Comparison of ENCODE assay signal across 1 cellular context in genomic region chr7:154902600-154903082, GRCh38.
TF ChIP-seq lines count a peak whose summit lies in the region.

No MANE protein-coding gene starts in this region.

TF ChIP-seq in WTC11, 78 proteins besides CTCF, POLR2A, EP300 and RAD21 (continued from another document):
- no peak for TF ChIP-seq SOX15 (CRISPR knock-in tag; IDR thresholded peaks at IDR 0.05)
- TF ChIP-seq NFATC4 (CRISPR knock-in tag; IDR thresholded peaks at IDR 0.05) = no peak
- no peak for TF ChIP-seq MYBL2 (CRISPR knock-in tag; IDR thresholded peaks at IDR 0.05)
- no peak for TF ChIP-seq ZNF512 (CRISPR knock-in tag; IDR thresholded peaks at IDR 0.05; ENCODE audit: borderline replicate concordance)
- no peak for TF ChIP-seq USF1 (CRISPR knock-in tag; IDR thresholded peaks at IDR 0.05)
- no peak for TF ChIP-seq ETV6 (CRISPR knock-in tag; IDR thresholded peaks at IDR 0.05)
- TF ChIP-seq GABPB1 (CRISPR knock-in tag; IDR thresholded peaks at IDR 0.05) = no peak
